ENCODE assay signal across 3 cellular contexts in genomic region chr21:45428534-45428933, GRCh38.
TF ChIP-seq lines count a peak whose summit lies in the region.

No MANE protein-coding gene starts in this region.

TF ChIP-seq in A549, 52 proteins besides CTCF, POLR2A, EP300 and RAD21 (continues in another document):
- TF ChIP-seq REST (IDR thresholded peaks at IDR 0.05) (no peak), CEBPB (IDR thresholded peaks at IDR 0.05) (no peak), ZNF302 (CRISPR knock-in tag; IDR thresholded peaks at IDR 0.05) (no peak), HOXA7 (CRISPR knock-in tag; IDR thresholded peaks at IDR 0.05) (no peak), MAX (IDR thresholded peaks at IDR 0.05) (no peak), MAZ (IDR thresholded peaks at IDR 0.05; ENCODE audit: borderline replicate concordance, low read depth, low read length) (no peak), RNF2 (IDR thresholded peaks at IDR 0.05; ENCODE audit: borderline replicate concordance, low read depth) (no peak), ZC3H11A (IDR thresholded peaks at IDR 0.05) (no peak), ELK1 (IDR thresholded peaks at IDR 0.05; ENCODE audit: low read depth, low read length) (no peak), TP53 (CRISPR knock-in tag; IDR thresholded peaks at IDR 0.05) (no peak), FOSL2 (IDR thresholded peaks at IDR 0.05) (no peak), FOSL2 (CRISPR knock-in tag; IDR thresholded peaks at IDR 0.05) (no peak), PBX3 (IDR thresholded peaks at IDR 0.05) (no peak), FOXS1 (CRISPR knock-in tag; IDR thresholded peaks at IDR 0.05) (no peak), SREBF2 (IDR thresholded peaks at IDR 0.05) (no peak)

TF ChIP-seq in HCT116, 20 proteins besides CTCF, POLR2A, EP300 and RAD21:
- TF ChIP-seq CEBPB (IDR thresholded peaks at IDR 0.05; ENCODE audit: low read depth) (no peak), SP1 (IDR thresholded peaks at IDR 0.05; ENCODE audit: low read depth) (no peak), ZBTB33 (IDR thresholded peaks at IDR 0.05; ENCODE audit: extremely low read depth, insufficient replicate concordance, low read length) (no peak), ZNF274 (IDR thresholded peaks at IDR 0.05; ENCODE audit: low read depth, low read length) (no peak), YY1 (IDR thresholded peaks at IDR 0.05; ENCODE audit: extremely low read depth, insufficient replicate concordance, low read depth, low read length) (no peak), JUND (IDR thresholded peaks at IDR 0.05) (no peak), TCF7L2 (IDR thresholded peaks at IDR 0.05; ENCODE audit: borderline replicate concordance, extremely low read depth, insufficient read depth, insufficient read length) (no peak)

TF ChIP-seq in K562, 482 proteins besides CTCF, POLR2A, EP300 and RAD21:
- TF ChIP-seq DIDO1 (tag; IDR thresholded peaks at IDR 0.05; ENCODE audit: low read depth) (no peak), ZNF146 (CRISPR knock-in tag; IDR thresholded peaks at IDR 0.05; ENCODE audit: unreplicated experiment) (peak; percentile 92)
TF ChIP-seq in K562: peak in this region for 1.
